ENCODE assay signal across 28 cellular contexts in the genomic region with DNA sequence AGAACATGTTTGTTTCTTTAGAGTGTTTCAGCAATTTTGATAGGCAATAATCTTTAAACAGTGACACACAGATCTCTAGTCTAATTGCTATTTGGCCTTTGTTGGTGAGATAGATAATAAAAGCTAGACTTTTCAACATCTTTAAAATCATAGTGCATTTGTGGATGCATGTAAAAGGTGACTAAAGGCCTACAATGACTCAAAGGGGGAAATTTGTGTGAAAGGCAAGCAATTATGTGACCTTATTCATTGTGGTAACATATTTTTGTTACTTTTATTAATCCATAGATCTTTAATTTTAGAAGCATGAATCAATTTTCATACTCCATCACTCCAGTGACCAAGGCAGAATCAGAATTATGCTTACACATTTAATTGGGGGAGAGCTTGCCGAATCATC.
"Had no signal": no experiment of that assay in that cellular context is flagged by ENCODE, and none has a peak within 500 bp of the region (broad histone marks: within the 10 kb centered on the region; RNA-seq: fewer than 3 reads in every experiment).

No MANE protein-coding gene starts in this region.

- H3K4me1 ChIP-seq: colonic mucosa, esophagus squamous epithelium, gastrocnemius medialis, left lung, lower lobe of right lung had no signal

- DNase-seq: colonic mucosa; cortex of kidney; effector CD8-positive, alpha-beta T cell; effector memory CD8-positive, alpha-beta T cell; endodermal cell; erythroblast; esophagus squamous epithelium; foreskin fibroblast; foreskin melanocyte; gastrocnemius medialis; glutamatergic neuron; head of caudate nucleus; heart right ventricle; hippocampal formation; left cardiac atrium; left lung; left ventricle myocardium superior; lower lobe of right lung; mesenchymal stem cell; mucosa of descending colon; naive B cell had no signal

- FAIRE-seq: endometrium, islet of Langerhans, keratinocyte had no signal

- H3K27me3 Mint-ChIP-seq: dendritic cell treated with granulocyte-macrophage colony-stimulating factor and Interleukin-4, amounts not matched to agents 40 ng/mL and 50 ng/mL, for 4 days; effector memory CD8-positive, alpha-beta T cell; naive B cell had no signal

- H3K27ac Mint-ChIP-seq: dendritic cell treated with granulocyte-macrophage colony-stimulating factor and Interleukin-4, amounts not matched to agents 40 ng/mL and 50 ng/mL, for 4 days; effector memory CD8-positive, alpha-beta T cell; endodermal cell; mesothelial cell of epicardium; naive B cell had no signal

- H3K9me3 Mint-ChIP-seq: effector memory CD8-positive, alpha-beta T cell; endodermal cell; mesothelial cell of epicardium had no signal

- H3K36me3 Mint-ChIP-seq: mesothelial cell of epicardium, naive B cell had no signal

- H3K36me3 ChIP-seq: colonic mucosa, esophagus squamous epithelium, gastrocnemius medialis, heart right ventricle, left lung, lower lobe of right lung had no signal

- H3K27ac ChIP-seq: colonic mucosa, epithelial cell of prostate, esophagus squamous epithelium, gastrocnemius medialis, heart right ventricle, left lung, lower lobe of right lung had no signal

- H3K4me3 Mint-ChIP-seq: dendritic cell treated with granulocyte-macrophage colony-stimulating factor and Interleukin-4, amounts not matched to agents 40 ng/mL and 50 ng/mL, for 4 days; effector memory CD8-positive, alpha-beta T cell; endodermal cell; mesothelial cell of epicardium; naive B cell had no signal

- H3K4me1 Mint-ChIP-seq: naive B cell had no signal

- H3K4me3 ChIP-seq: colonic mucosa, esophagus squamous epithelium, gastrocnemius medialis, heart right ventricle, left lung, lower lobe of right lung, mucosa of descending colon had no signal

- H3K9me3 ChIP-seq: colonic mucosa, esophagus squamous epithelium, gastrocnemius medialis, lower lobe of right lung, mucosa of descending colon had no signal

- H3K27me3 ChIP-seq: colonic mucosa, esophagus squamous epithelium, gastrocnemius medialis, heart right ventricle, left lung had no signal

- ATAC-seq: effector memory CD8-positive, alpha-beta T cell; esophagus mucosa; gastrocnemius medialis; heart right ventricle; left cardiac atrium; left lung; left ventricle myocardium superior; lower lobe of right lung; mucosa of descending colon had no signal
